In genomic region chr1:84077476-84078107, GRCh38 we compare ENCODE assay signal across 8 cellular contexts.
DNase-seq lines count a peak whose midpoint lies in the region; TF ChIP-seq lines count a peak whose summit lies in the region.

No MANE protein-coding gene starts in this region.

- H3K27ac ChIP-seq in thymus (ENCODE audit: low read depth): peak overlapping the region; percentile 61

- H3K36me3 ChIP-seq in ES-I3 (ENCODE audit: insufficient read depth, low read length) (no peaks in the 10 kb centered on the region), thymus (ENCODE audit: control insufficient read depth, insufficient read depth) (no peaks in the 10 kb centered on the region)

- H3K9me3 ChIP-seq in ES-I3 (ENCODE audit: control insufficient read depth, insufficient read depth, low read length): no peaks in the 10 kb centered on the region; the same call in 1 of the 2 replicates
- H3K9me3 ChIP-seq in thymus (ENCODE audit: control insufficient read depth): no peaks in the 10 kb centered on the region

- no peak for TF ChIP-seq CTCF in LNCaP clone FGC (IDR thresholded peaks at IDR 0.05; ENCODE audit: control insufficient read depth, extremely low read depth, insufficient read depth)
- peak; percentile 18 for TF ChIP-seq CTCF in osteocyte (IDR thresholded peaks at IDR 0.05)

- no peaks in the 10 kb centered on the region for H3K36me3 Mint-ChIP-seq in osteocyte (ENCODE audit: unreplicated experiment)

- no peaks in the 10 kb centered on the region for H3K27me3 ChIP-seq in thymus (ENCODE audit: control insufficient read depth, insufficient read depth)

- peak overlapping the region; percentile 90 for H3K4me3 Mint-ChIP-seq in osteocyte (ENCODE audit: unreplicated experiment)

- H3K9ac ChIP-seq in ES-I3 (ENCODE audit: low read depth, low read length): peak overlapping the region; percentile 100

- no peaks in the 10 kb centered on the region for H3K9me3 Mint-ChIP-seq in osteocyte (ENCODE audit: unreplicated experiment)

- no peaks in the 10 kb centered on the region for H3K27me3 Mint-ChIP-seq in osteocyte (ENCODE audit: unreplicated experiment)

- H3K4me3 ChIP-seq in LNCaP clone FGC (ENCODE audit: low read depth, low read length) (peak overlapping the region; percentile 83), thymus (ENCODE audit: low read length) (peak overlapping the region; percentile 74)

- H3K4me1 ChIP-seq in ES-I3 (ENCODE audit: insufficient read depth, low read length) (no peaks in the 10 kb centered on the region; the same call in 1 of the 2 replicates), thymus (ENCODE audit: control insufficient read depth, insufficient read depth, low read length) (peaks cover 9% of the 10 kb centered on the region)

- DNase-seq in GOT3 (lab: John Stamatoyannopoulos, UW) (peak; percentile 26), LNCaP clone FGC (ENCODE audit: low read depth) (peak; percentile 23), SK-N-DZ (ENCODE audit: low spot score) (peak; percentile 78), glomerular visceral epithelial cell (ENCODE audit: extremely low spot score) (peak; percentile 87), osteocyte (ENCODE audit: extremely low spot score, unreplicated experiment) (peak; percentile 94)
- peak; percentile 80 for DNase-seq in activated naive CD4-positive, alpha-beta T cell treated with anti-CD3 and anti-CD28 coated beads, Interleukin-2, amount 50 U/mL, for 16 hours

- peak overlapping the region; percentile 95 for H3K27ac Mint-ChIP-seq in osteocyte (ENCODE audit: unreplicated experiment)

- WGBS in thymus: under 1% methylated on average over 71 of the region's 71 CpGs

- peaks cover 27% of the 10 kb centered on the region for H3K4me1 Mint-ChIP-seq in osteocyte (ENCODE audit: unreplicated experiment)

Comparison
In these comparisons a context has a peak if more than half of its experiments do, and no peak if none do; other contexts are left out.
1. Peak in every context shown above with its lines: DNase-seq, H3K4me3 ChIP-seq and H3K27ac ChIP-seq.
2. DNase-seq: peak in every context shown above with its lines; median percentile 94 in osteocyte; 87 in glomerular visceral epithelial cell; 80 in activated naive CD4-positive, alpha-beta T cell treated with anti-CD3 and anti-CD28 coated beads, Interleukin-2, amount 50 U/mL, for 16 hours; 78 in SK-N-DZ; 26 in GOT3; 23 in LNCaP clone FGC.